Comparison of ENCODE assay signal across 1 cellular context in the genomic region with DNA sequence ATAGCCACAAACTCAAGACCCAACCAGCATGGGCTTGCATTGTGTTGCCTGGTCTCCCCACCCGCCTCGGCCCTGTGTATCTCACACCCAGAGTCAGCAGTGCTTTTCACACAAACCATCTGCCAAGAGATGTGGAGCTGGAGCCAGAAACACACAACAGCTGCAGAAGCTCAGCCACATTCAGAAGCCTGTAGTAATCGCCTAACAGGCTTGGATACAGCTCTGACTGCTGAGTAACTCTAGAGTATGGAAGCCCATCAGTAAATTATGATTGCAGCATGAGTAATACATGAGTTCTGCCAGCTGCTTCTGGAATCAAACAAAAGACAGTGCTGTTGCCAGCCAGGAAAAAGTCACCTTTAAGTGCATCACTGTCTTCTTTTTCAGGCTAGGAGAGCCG.
A peak's percentile ranks its signal among the peaks of the same experiment; 100 is the strongest.
TF ChIP-seq lines count a peak whose summit lies in the region.

No MANE protein-coding gene starts in this region.

TF ChIP-seq in SK-N-SH treated with all-trans-retinoic acid at 6 μM for 48 hours, 23 proteins besides CTCF, POLR2A, EP300 and RAD21 (continued from another document):
- peak; percentile 81; the same call in 1 of the 2 replicates for TF ChIP-seq SNAI2 (CRISPR knock-in tag; IDR thresholded peaks at IDR 0.05)
- TF ChIP-seq ESRRG (CRISPR knock-in tag; IDR thresholded peaks at IDR 0.05), result no peak
- TF ChIP-seq, protein P1, sequence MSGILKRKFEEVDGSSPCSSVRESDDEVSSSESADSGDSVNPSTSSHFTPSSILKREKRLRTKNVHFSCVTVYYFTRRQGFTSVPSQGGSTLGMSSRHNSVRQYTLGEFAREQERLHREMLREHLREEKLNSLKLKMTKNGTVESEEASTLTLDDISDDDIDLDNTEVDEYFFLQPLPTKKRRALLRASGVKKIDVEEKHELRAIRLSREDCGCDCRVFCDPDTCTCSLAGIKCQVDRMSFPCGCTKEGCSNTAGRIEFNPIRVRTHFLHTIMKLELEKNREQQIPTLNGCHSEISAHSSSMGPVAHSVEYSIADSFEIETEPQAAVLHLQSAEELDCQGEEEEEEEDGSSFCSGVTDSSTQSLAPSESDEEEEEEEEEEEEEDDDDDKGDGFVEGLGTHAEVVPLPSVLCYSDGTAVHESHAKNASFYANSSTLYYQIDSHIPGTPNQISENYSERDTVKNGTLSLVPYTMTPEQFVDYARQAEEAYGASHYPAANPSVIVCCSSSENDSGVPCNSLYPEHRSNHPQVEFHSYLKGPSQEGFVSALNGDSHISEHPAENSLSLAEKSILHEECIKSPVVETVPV (CRISPR knock-in tag; IDR thresholded peaks at IDR 0.05), result no peak
- TF ChIP-seq, protein P2, sequence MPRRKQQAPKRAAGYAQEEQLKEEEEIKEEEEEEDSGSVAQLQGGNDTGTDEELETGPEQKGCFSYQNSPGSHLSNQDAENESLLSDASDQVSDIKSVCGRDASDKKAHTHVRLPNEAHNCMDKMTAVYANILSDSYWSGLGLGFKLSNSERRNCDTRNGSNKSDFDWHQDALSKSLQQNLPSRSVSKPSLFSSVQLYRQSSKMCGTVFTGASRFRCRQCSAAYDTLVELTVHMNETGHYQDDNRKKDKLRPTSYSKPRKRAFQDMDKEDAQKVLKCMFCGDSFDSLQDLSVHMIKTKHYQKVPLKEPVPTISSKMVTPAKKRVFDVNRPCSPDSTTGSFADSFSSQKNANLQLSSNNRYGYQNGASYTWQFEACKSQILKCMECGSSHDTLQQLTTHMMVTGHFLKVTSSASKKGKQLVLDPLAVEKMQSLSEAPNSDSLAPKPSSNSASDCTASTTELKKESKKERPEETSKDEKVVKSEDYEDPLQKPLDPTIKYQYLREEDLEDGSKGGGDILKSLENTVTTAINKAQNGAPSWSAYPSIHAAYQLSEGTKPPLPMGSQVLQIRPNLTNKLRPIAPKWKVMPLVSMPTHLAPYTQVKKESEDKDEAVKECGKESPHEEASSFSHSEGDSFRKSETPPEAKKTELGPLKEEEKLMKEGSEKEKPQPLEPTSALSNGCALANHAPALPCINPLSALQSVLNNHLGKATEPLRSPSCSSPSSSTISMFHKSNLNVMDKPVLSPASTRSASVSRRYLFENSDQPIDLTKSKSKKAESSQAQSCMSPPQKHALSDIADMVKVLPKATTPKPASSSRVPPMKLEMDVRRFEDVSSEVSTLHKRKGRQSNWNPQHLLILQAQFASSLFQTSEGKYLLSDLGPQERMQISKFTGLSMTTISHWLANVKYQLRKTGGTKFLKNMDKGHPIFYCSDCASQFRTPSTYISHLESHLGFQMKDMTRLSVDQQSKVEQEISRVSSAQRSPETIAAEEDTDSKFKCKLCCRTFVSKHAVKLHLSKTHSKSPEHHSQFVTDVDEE (CRISPR knock-in tag; IDR thresholded peaks at IDR 0.05), result no peak
- TF ChIP-seq CSDC2 (CRISPR knock-in tag; IDR thresholded peaks at IDR 0.05), result peak; percentile 74; the same call in 1 of the 2 replicates
- TF ChIP-seq ISL1 (CRISPR knock-in tag; IDR thresholded peaks at IDR 0.05), result peak; percentile 88
- TF ChIP-seq, protein P3, sequence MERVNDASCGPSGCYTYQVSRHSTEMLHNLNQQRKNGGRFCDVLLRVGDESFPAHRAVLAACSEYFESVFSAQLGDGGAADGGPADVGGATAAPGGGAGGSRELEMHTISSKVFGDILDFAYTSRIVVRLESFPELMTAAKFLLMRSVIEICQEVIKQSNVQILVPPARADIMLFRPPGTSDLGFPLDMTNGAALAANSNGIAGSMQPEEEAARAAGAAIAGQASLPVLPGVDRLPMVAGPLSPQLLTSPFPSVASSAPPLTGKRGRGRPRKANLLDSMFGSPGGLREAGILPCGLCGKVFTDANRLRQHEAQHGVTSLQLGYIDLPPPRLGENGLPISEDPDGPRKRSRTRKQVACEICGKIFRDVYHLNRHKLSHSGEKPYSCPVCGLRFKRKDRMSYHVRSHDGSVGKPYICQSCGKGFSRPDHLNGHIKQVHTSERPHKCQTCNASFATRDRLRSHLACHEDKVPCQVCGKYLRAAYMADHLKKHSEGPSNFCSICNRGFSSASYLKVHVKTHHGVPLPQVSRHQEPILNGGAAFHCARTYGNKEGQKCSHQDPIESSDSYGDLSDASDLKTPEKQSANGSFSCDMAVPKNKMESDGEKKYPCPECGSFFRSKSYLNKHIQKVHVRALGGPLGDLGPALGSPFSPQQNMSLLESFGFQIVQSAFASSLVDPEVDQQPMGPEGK (CRISPR knock-in tag; IDR thresholded peaks at IDR 0.05; ENCODE audit: borderline replicate concordance), result 0 out of 2 replicates have a peak, but pooled peaks have one; percentile 39
- TF ChIP-seq ZNF8 (CRISPR knock-in tag; IDR thresholded peaks at IDR 0.05), result no peak
